Comparison of ENCODE assay signal across 8 cellular contexts in genomic region chr19:29941828-29942403, GRCh38. TPM values are rescaled to one million over a fixed set of nuclear protein-coding genes. Genes with fewer than 3 reads are reported as not detected.
A peak's percentile ranks its signal among the peaks of the same experiment; 100 is the strongest.
DNase-seq lines count a peak whose midpoint lies in the region; ATAC-seq and TF ChIP-seq lines count a peak whose summit lies in the region.

Gene URI1, plus strand, starts transcription at chr19:29942239. Its CDS starts 309 bp downstream, at chr19:29942548.

- H3K27ac Mint-ChIP-seq in activated CD4-positive, alpha-beta T cell treated with anti-CD3 and anti-CD28 coated beads for 36 hours: peak within 1 kb of the TSS; percentile 95

- TF ChIP-seq POLR2A in GM19099 (IDR thresholded peaks at IDR 0.05; ENCODE audit: extremely low read depth, insufficient read length, low read depth): peak; percentile 79

- intact Hi-C loops in activated CD4-positive, alpha-beta T cell treated with anti-CD3 and anti-CD28 coated beads for 36 hours (cut with DNase I, micrococcal nuclease): loop anchor here (1.0 to 10.0 kb wide), 11 partner anchors 35 to 1270 kb away; partner anchors contain the start of genes C19orf12 (in 1 of the 2), CCNE1 (in 1 of the 2), PLEKHF1 (in 1 of the 2) and POP4 (in 1 of the 2)

- H3K4me3 Mint-ChIP-seq in activated CD4-positive, alpha-beta T cell treated with anti-CD3 and anti-CD28 coated beads for 36 hours: peak within 1 kb of the TSS; percentile 96

- no peaks in the 10 kb centered on the region for H3K27me3 Mint-ChIP-seq in activated CD4-positive, alpha-beta T cell treated with anti-CD3 and anti-CD28 coated beads for 36 hours

- peaks cover 6% of the 10 kb centered on the region for H3K9me3 Mint-ChIP-seq in activated CD4-positive, alpha-beta T cell treated with anti-CD3 and anti-CD28 coated beads for 36 hours (ENCODE audit: low read depth)

- peak within 1 kb of the TSS; percentile 60 for H3K27ac ChIP-seq in cingulate gyrus (ENCODE audit: low read depth, low read length)

- peak; percentile 89 for ATAC-seq in HG03354 (IDR thresholded peaks at IDR 0.05; ENCODE audit: poor library complexity, severe bottlenecking, unreplicated experiment)
- ATAC-seq in activated CD4-positive, alpha-beta T cell treated with anti-CD3 and anti-CD28 coated beads for 36 hours: peak; percentile 82

- CTCF ChIA-PET in activated CD4-positive, alpha-beta T cell treated with anti-CD3 and anti-CD28 coated beads for 36 hours (lab: Charles Lee): interaction anchor here (0.5 to 1.3 kb wide), 6 partner anchors 9 to 323 kb away, joined by 3 to 4 read pairs (median 4); no protein-coding TSS in a partner anchor

- H3K4me1 Mint-ChIP-seq in activated CD4-positive, alpha-beta T cell treated with anti-CD3 and anti-CD28 coated beads for 36 hours: peaks cover 41% of the 10 kb centered on the region

- POLR2A ChIA-PET in activated CD4-positive, alpha-beta T cell treated with anti-CD3 and anti-CD28 coated beads for 36 hours (lab: Charles Lee): interaction anchor here (0.6 to 1.4 kb wide), 6 partner anchors 10 to 95 kb away, joined by 3 to 7 read pairs (median 4); no protein-coding TSS in a partner anchor

- peak; percentile 99 for DNase-seq in AG20443 (ENCODE audit: low spot score)
- peak; percentile 88 for DNase-seq in NCI-H510A treated with DMSO at 0.1 percent for 48 hours (lab: John Stamatoyannopoulos, UW)
- peak; percentile 97 for DNase-seq in activated CD4-positive, alpha-beta T cell treated with anti-CD3 and anti-CD28 coated beads for 36 hours
- peak; percentile 95 for DNase-seq in left kidney (ENCODE audit: low read depth, low spot score)
- DNase-seq in stimulated activated CD4-positive, alpha-beta T cell treated with anti-CD3 and anti-CD28 coated beads, Interleukin-1b, Interleukin-23, amount 100 ng/mL, for 4 hours (ENCODE audit: low read depth in 2 of 2): peak; percentile 97 to 98

- H3K36me3 Mint-ChIP-seq in activated CD4-positive, alpha-beta T cell treated with anti-CD3 and anti-CD28 coated beads for 36 hours (ENCODE audit: low read depth): peaks cover 30% of the 10 kb centered on the region

RNA-seq across cellular contexts. Expression of gene URI1, which starts in this region (rescaled TPM):
- total RNA-seq in activated CD4-positive, alpha-beta T cell treated with anti-CD3 and anti-CD28 coated beads for 36 hours: 10 to 100 TPM; 61.3 to 69.7 TPM

Comparison
In these comparisons a context has a peak if more than half of its experiments do, and no peak if none do; other contexts are left out.
1. Peak in every context shown above with its lines: DNase-seq, ATAC-seq and H3K27ac ChIP-seq.